In genomic region chr2:227339098-227339599, GRCh38 we compare ENCODE assay signal across 1 cellular context.
TF ChIP-seq lines count a peak whose summit lies in the region.

No MANE protein-coding gene starts in this region.

TF ChIP-seq in HepG2, 621 proteins besides CTCF, POLR2A, EP300 and RAD21 (continued from another document):
- TF ChIP-seq ARID3A (IDR thresholded peaks at IDR 0.05; ENCODE audit: low read depth, low read length) (peak; percentile 46), FOXP1 (IDR thresholded peaks at IDR 0.05) (no peak), FOXP1 (CRISPR knock-in tag; IDR thresholded peaks at IDR 0.05) (peak; percentile 27; the same call in 1 of the 2 replicates), ARID2 (CRISPR knock-in tag; IDR thresholded peaks at IDR 0.05; ENCODE audit: borderline replicate concordance) (peak; percentile 46; the same call in 1 of the 2 replicates)
